ENCODE assay signal across 4 cellular contexts in the genomic region with DNA sequence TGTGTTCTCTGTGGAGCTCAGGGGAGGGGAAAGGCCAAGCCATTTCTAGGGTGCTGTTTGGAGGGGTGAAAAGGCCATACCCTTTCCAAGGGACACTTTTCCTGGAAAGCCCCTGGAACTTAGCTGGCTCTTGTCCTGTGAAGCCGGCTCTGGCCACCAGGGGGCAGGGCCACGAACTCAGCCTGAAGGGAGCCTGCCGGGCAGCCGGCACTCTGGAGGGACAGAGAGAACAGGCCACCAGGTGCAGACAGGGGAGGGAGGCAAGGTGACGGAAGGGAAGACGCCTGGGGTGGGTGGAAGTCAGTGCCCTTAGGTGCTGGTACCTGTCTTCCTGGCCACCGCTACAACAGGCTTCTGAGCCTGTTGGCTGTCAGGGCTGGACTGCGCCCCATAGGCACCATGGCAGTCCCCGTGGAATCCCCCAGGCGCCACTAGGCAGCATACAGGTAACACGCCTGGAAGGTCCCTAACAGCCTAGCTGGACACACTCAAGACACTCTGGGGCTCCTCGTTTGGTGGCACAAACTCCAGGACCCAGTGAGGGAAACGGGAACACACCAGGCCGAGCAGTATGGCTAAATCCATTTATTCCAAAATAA. TPM values are rescaled to one million over a fixed set of nuclear protein-coding genes. Genes with fewer than 3 reads are reported as not detected.
"Had no signal": no experiment of that assay in that cellular context is flagged by ENCODE, and none has a peak within 500 bp of the region (broad histone marks: within the 10 kb centered on the region; RNA-seq: fewer than 3 reads in every experiment).

No MANE protein-coding gene starts in this region.

RNA-seq across cellular contexts. Expression of a gene that starts 14.9 kb away (rescaled TPM):
- total RNA-seq: activated CD4-positive, alpha-beta memory T cell treated with anti-CD3 and anti-CD28 coated beads for 36 hours; OCI-LY7; Peyer's patch; SJSA1 had no signal
